9 cellular contexts compared by ENCODE assay signal in genomic region chr5:140174014-140174413, GRCh38. TPM values are rescaled to one million over a fixed set of nuclear protein-coding genes. Genes with fewer than 3 reads are reported as not detected.
DNase-seq lines count a peak whose midpoint lies in the region; ATAC-seq and TF ChIP-seq lines count a peak whose summit lies in the region.
"Had no signal": no experiment of that assay in that cellular context is flagged by ENCODE, and none has a peak within 500 bp of the region (broad histone marks: within the 10 kb centered on the region; RNA-seq: fewer than 3 reads in every experiment).

No MANE protein-coding gene starts in this region.

- TF ChIP-seq CTCF in body of pancreas (IDR thresholded peaks at IDR 0.05) (no peak), parathyroid adenoma (IDR thresholded peaks at IDR 0.05) (no peak), A673 (conservative IDR thresholded peaks at IDR 0.05; ENCODE audit: low read depth, low read length) (no peak), PC-9 (conservative IDR thresholded peaks at IDR 0.05) (no peak)

- POLR2A ChIA-PET in CD4-positive, alpha-beta memory T cell (lab: Charles Lee; ENCODE audit: partially characterized antibody): interaction anchor here (0.8 to 2.2 kb wide), 6 partner anchors 21 to 135 kb away, joined by 3 to 20 read pairs (median 4); partner anchors contain the start of gene PURA
- POLR2A ChIA-PET in A673 (lab: Charles Lee; ENCODE audit: low non-redundant PET): no interaction called here
- POLR2A ChIA-PET in PC-9 (lab: Charles Lee; ENCODE audit: unreplicated experiment): no interaction called here

- H3F3A ChIP-seq in PC-9 (ENCODE audit: insufficient read depth, low read depth): peaks cover 19% of the 10 kb centered on the region

- intact Hi-C loops in CD4-positive, alpha-beta memory T cell (cut with micrococcal nuclease): loop anchor here (2.0 to 10.0 kb wide), 3 partner anchors 181 to 537 kb away; partner anchors contain the start of genes APBB3 and SLC35A4
- intact Hi-C loops in body of pancreas (cut with DNase I) (no loop called here), A673 (cut with micrococcal nuclease; ENCODE audit: unreplicated experiment) (no loop called here), PC-9 (cut with micrococcal nuclease; ENCODE audit: unreplicated experiment) (no loop called here)

- no peaks in the 10 kb centered on the region for H4K20me1 ChIP-seq in PC-9 (ENCODE audit: insufficient read depth)

- H3K27ac Mint-ChIP-seq in CD4-positive, alpha-beta memory T cell: peak overlapping the region; percentile 85 to 98 (median 98)

- no peaks in the 10 kb centered on the region for H3K9me3 Mint-ChIP-seq in CD4-positive, alpha-beta memory T cell

- CTCF ChIA-PET in CD4-positive, alpha-beta memory T cell (lab: Charles Lee; ENCODE audit: partially characterized antibody): interaction anchor here (0.9 to 1.8 kb wide), 3 partner anchors 30 to 101 kb away, joined by 3 to 6 read pairs (median 5); no protein-coding TSS in a partner anchor
- CTCF ChIA-PET in A673 (lab: Charles Lee): interaction anchor here (0.6 kb wide), 1 partner anchor 65 kb away, joined by 4 read pairs; no protein-coding TSS in a partner anchor
- CTCF ChIA-PET in PC-9 (lab: Charles Lee): no interaction called here

- TF ChIP-seq POLR2A in body of pancreas (IDR thresholded peaks at IDR 0.05): no peak

- no peaks in the 10 kb centered on the region for H3K9me3 ChIP-seq in CD4-positive, alpha-beta memory T cell (ENCODE audit: control insufficient read depth in 1 of 2, low read length in 2 of 2)
- H3K9me3 ChIP-seq in HUES64 (ENCODE audit: insufficient read depth, low read depth, low read length) (no peaks in the 10 kb centered on the region), body of pancreas (no peaks in the 10 kb centered on the region), parathyroid adenoma (ENCODE audit: control insufficient read depth, low read length) (no peaks in the 10 kb centered on the region), A673 (ENCODE audit: low read depth, low read length, poor library complexity, severe bottlenecking) (no peaks in the 10 kb centered on the region), PC-9 (ENCODE audit: insufficient read depth, low read depth) (no peaks in the 10 kb centered on the region)

- no peak overlapping the region for H3K27ac ChIP-seq in CD4-positive, alpha-beta memory T cell (ENCODE audit: low read depth, low read length)
- H3K27ac ChIP-seq in HUES64 (ENCODE audit: low read depth, low read length): no peak overlapping the region
- H3K27ac ChIP-seq in body of pancreas: peak overlapping the region in 3 of 4 donors; percentile 97 to 100 (median 99)
- H3K27ac ChIP-seq in parathyroid adenoma: peak overlapping the region; percentile 85
- H3K27ac ChIP-seq in A673 (ENCODE audit: low read depth, low read length, poor library complexity, severe bottlenecking): no peak overlapping the region
- no peak overlapping the region for H3K27ac ChIP-seq in PC-9

- ATAC-seq in body of pancreas (no peak), HG03039 (IDR thresholded peaks at IDR 0.05; ENCODE audit: unreplicated experiment) (no peak)

- BruUV-seq in A673 (replicated peaks; lab: Mats Ljungman, UMichigan): no TSS peak
- no TSS peak for BruUV-seq in PC-9 (replicated peaks; lab: Mats Ljungman, UMichigan)

- peak overlapping the region; percentile 94 for H2AFZ ChIP-seq in parathyroid adenoma
- no peak overlapping the region for H2AFZ ChIP-seq in PC-9

- H3K79me2 ChIP-seq in parathyroid adenoma (peaks cover 7% of the 10 kb centered on the region), PC-9 (ENCODE audit: low read depth) (no peaks in the 10 kb centered on the region)

- H3K9me2 ChIP-seq in PC-9 (ENCODE audit: insufficient read depth): no peaks in the 10 kb centered on the region

- H3K4me3 Mint-ChIP-seq in CD4-positive, alpha-beta memory T cell: peak overlapping the region; percentile 39 to 97 (median 91)

- H3K4me1 Mint-ChIP-seq in CD4-positive, alpha-beta memory T cell: peaks cover 7 to 23% (median 11%) of the 10 kb centered on the region in 4 donors

- H3K4me1 ChIP-seq in CD4-positive, alpha-beta memory T cell (ENCODE audit: insufficient read depth, low read length): peaks cover 12% of the 10 kb centered on the region
- H3K4me1 ChIP-seq in HUES64 (ENCODE audit: insufficient read depth, low read length): peaks cover 11% of the 10 kb centered on the region
- peaks cover 32% of the 10 kb centered on the region for H3K4me1 ChIP-seq in body of pancreas
- peaks cover 21% of the 10 kb centered on the region for H3K4me1 ChIP-seq in parathyroid adenoma
- H3K4me1 ChIP-seq in A673 (ENCODE audit: insufficient read depth, low read length, poor library complexity, severe bottlenecking): peaks cover 12% of the 10 kb centered on the region
- H3K4me1 ChIP-seq in PC-9 (replicated peaks; ENCODE audit: insufficient read depth): peaks cover 26% of the 10 kb centered on the region

- H3K36me3 Mint-ChIP-seq in CD4-positive, alpha-beta memory T cell: peaks cover 0 to 3% of the 10 kb centered on the region in 2 donors

- H3K9ac ChIP-seq in HUES64 (ENCODE audit: low read depth, low read length) (no peak overlapping the region), parathyroid adenoma (no peak overlapping the region)

- no peaks in the 10 kb centered on the region for H3K27me3 ChIP-seq in CD4-positive, alpha-beta memory T cell (ENCODE audit: insufficient read depth, low read length)
- H3K27me3 ChIP-seq in HUES64 (ENCODE audit: insufficient read depth, low read length) (peaks cover 7% of the 10 kb centered on the region; the same call in 1 of the 2 replicates), body of pancreas (no peaks in the 10 kb centered on the region), parathyroid adenoma (ENCODE audit: control insufficient read depth, insufficient read depth, low read length) (no peaks in the 10 kb centered on the region), A673 (replicated peaks; ENCODE audit: insufficient read depth, low read depth, low read length, poor library complexity) (no peaks in the 10 kb centered on the region), PC-9 (ENCODE audit: insufficient read depth, low read depth) (no peaks in the 10 kb centered on the region)

- no peak overlapping the region for H3K4me2 ChIP-seq in parathyroid adenoma (ENCODE audit: low read length)
- no peak overlapping the region for H3K4me2 ChIP-seq in PC-9

- no peak for DNase-seq in CD4-positive, alpha-beta memory T cell
- DNase-seq in body of pancreas (no peak), middle frontal gyrus (ENCODE audit: extremely low spot score, low spot score) (no peak), A673 (ENCODE audit: low spot score) (no peak), PC-9 (no peak)
- DNase-seq: activated gamma-delta T cell had no signal

- H3K4me3 ChIP-seq in CD4-positive, alpha-beta memory T cell (ENCODE audit: low read length in 2 of 2): no peak overlapping the region
- peak overlapping the region; percentile 96 for H3K4me3 ChIP-seq in HUES64 (ENCODE audit: low read length)
- H3K4me3 ChIP-seq in body of pancreas: no peak overlapping the region
- no peak overlapping the region for H3K4me3 ChIP-seq in parathyroid adenoma (ENCODE audit: low read depth, low read length)
- H3K4me3 ChIP-seq in A673 (ENCODE audit: low read depth, low read length, poor library complexity, severe bottlenecking): no peak overlapping the region
- H3K4me3 ChIP-seq in PC-9: no peak overlapping the region

- no peaks in the 10 kb centered on the region for H3K27me3 Mint-ChIP-seq in CD4-positive, alpha-beta memory T cell

- H3K36me3 ChIP-seq in CD4-positive, alpha-beta memory T cell (ENCODE audit: insufficient read depth, low read length): no peaks in the 10 kb centered on the region
- H3K36me3 ChIP-seq in HUES64 (ENCODE audit: insufficient read depth, low read length) (no peaks in the 10 kb centered on the region), body of pancreas (replicated peaks in 1 of 2; ENCODE audit: insufficient read depth in 1 of 2, low read depth in 2 of 2) (no peaks in the 10 kb centered on the region), parathyroid adenoma (ENCODE audit: control insufficient read depth, insufficient read depth, low read length) (no peaks in the 10 kb centered on the region), A673 (ENCODE audit: insufficient read depth, low read length, poor library complexity, severe bottlenecking) (no peaks in the 10 kb centered on the region), PC-9 (ENCODE audit: low read depth) (no peaks in the 10 kb centered on the region)

- 92% methylated on average over 2 of the region's 2 CpGs for WGBS in HUES64
- 72 to 77% methylated on average over 2 of the region's 2 CpGs for WGBS in body of pancreas, 2 donors

RNA-seq across cellular contexts. Expression of gene CYSTM1, which starts 1.0 kb away (rescaled TPM):
- 1 to 10 TPM; 5.0 to 6.3 TPM for total RNA-seq in CD4-positive, alpha-beta memory T cell
- 10 to 100 TPM; 12.8 to 21.1 TPM for polyA plus RNA-seq in CD4-positive, alpha-beta memory T cell
- 12.8 TPM for polyA plus RNA-seq in HUES64 (2013, experiment 1 of 2)
- 21.1 TPM for polyA plus RNA-seq in HUES64 (2013, experiment 2 of 2)
- total RNA-seq in body of pancreas (10 to 100 TPM; 56.8 to 97.2 TPM), A673 (2021) (33.3 and 35.5 TPM in 2 replicates), PC-9 (2021) (27.2 and 29.8 TPM in 2 replicates)

RNA-seq across cellular contexts. Expression of gene IGIP, which starts 48.3 kb away (rescaled TPM):
- 10 to 100 TPM; 13.7 to 14.9 TPM for total RNA-seq in CD4-positive, alpha-beta memory T cell
- under 1 TPM; 0.27 to 0.78 TPM for polyA plus RNA-seq in CD4-positive, alpha-beta memory T cell
- 0.15 TPM for polyA plus RNA-seq in HUES64 (2013, experiment 1 of 2)
- 0.13 TPM for polyA plus RNA-seq in HUES64 (2013, experiment 2 of 2)
- total RNA-seq in body of pancreas (10 to 100 TPM in 1 of 2 donors, 1 to 10 TPM in 1; 6.3 to 16.6 TPM), A673 (2021) (2.5 and 2.7 TPM in 2 replicates), PC-9 (2021) (6.2 and 7.5 TPM in 2 replicates)

Comparison
In these comparisons a context has a peak if more than half of its experiments do, and no peak if none do; other contexts are left out.
1. H3K27ac ChIP-seq: peak in body of pancreas (3 of 4) and parathyroid adenoma (single experiment); none in CD4-positive, alpha-beta memory T cell (single experiment), HUES64 (single experiment), A673 (single experiment) and PC-9 (single experiment).